ENCODE assay signal across 8 cellular contexts in genomic region chr5:55535199-55535905, GRCh38. TPM values are rescaled to one million over a fixed set of nuclear protein-coding genes. Genes with fewer than 3 reads are reported as not detected.
DNase-seq lines count a peak whose midpoint lies in the region; ATAC-seq and TF ChIP-seq lines count a peak whose summit lies in the region.

No MANE protein-coding gene starts in this region.

- H4K20me1 ChIP-seq in MM.1S (ENCODE audit: insufficient read depth, low read length): no peaks in the 10 kb centered on the region
- no peaks in the 10 kb centered on the region for H4K20me1 ChIP-seq in mammary epithelial cell (ENCODE audit: insufficient read depth, low read length)

- no peaks in the 10 kb centered on the region for H3K9me3 Mint-ChIP-seq in CD4-positive, CD25-positive, alpha-beta regulatory T cell

- H3F3A ChIP-seq in MM.1S (ENCODE audit: insufficient read depth, low read length): peaks cover 23% of the 10 kb centered on the region

- H3K79me2 ChIP-seq in MM.1S (ENCODE audit: low read length): peaks cover 9% of the 10 kb centered on the region; the same call in 1 of the 2 replicates
- H3K79me2 ChIP-seq in mammary epithelial cell (ENCODE audit: insufficient read depth, low read length): peaks cover 32% of the 10 kb centered on the region

- dilution Hi-C loops in mammary epithelial cell (cut with HindIII; ENCODE audit: low sequenced_read_pairs): no loop called here

- no peak for ATAC-seq in CD4-positive, CD25-positive, alpha-beta regulatory T cell (ENCODE audit: low read depth in 2 of 2)
- peak; percentile 5 for ATAC-seq in GM21381 (IDR thresholded peaks at IDR 0.05; ENCODE audit: unreplicated experiment)

- H3K9me2 ChIP-seq in MM.1S (replicated peaks; ENCODE audit: insufficient read depth, low read length): no peaks in the 10 kb centered on the region

- CTCF ChIA-PET in mammary epithelial cell (lab: Charles Lee; ENCODE audit: low non-redundant PET): no interaction called here

- in situ Hi-C loops in mammary epithelial cell (cut with MboI; ENCODE audit: low sequenced_read_pairs in 2 of 2): no loop called here

- TF ChIP-seq RAD21 in liver (IDR thresholded peaks at IDR 0.05): no peak

- H3K27me3 ChIP-seq in CD4-positive, CD25-positive, alpha-beta regulatory T cell (ENCODE audit: control insufficient read depth, insufficient read depth, low read length): no peaks in the 10 kb centered on the region
- no peaks in the 10 kb centered on the region for H3K27me3 ChIP-seq in MM.1S (replicated peaks; ENCODE audit: insufficient read depth, low read length)
- H3K27me3 ChIP-seq in mammary epithelial cell (ENCODE audit: insufficient read depth, low read length): no peaks in the 10 kb centered on the region
- H3K27me3 ChIP-seq in liver (ENCODE audit: control insufficient read depth in 4 of 4, insufficient read depth in 4 of 4, low read length in 3 of 4): no peaks in the 10 kb centered on the region
- H3K27me3 ChIP-seq in thymus (ENCODE audit: control insufficient read depth, insufficient read depth): no peaks in the 10 kb centered on the region

- H3K9ac ChIP-seq in MM.1S (ENCODE audit: low read length) (peak overlapping the region; percentile 77; the same call in 1 of the 2 replicates), mammary epithelial cell (ENCODE audit: insufficient read depth, low read length) (peak overlapping the region; percentile 89), liver (ENCODE audit: low read depth in 1 of 2, low read length in 2 of 2) (peak overlapping the region; percentile 60 to 71)

- peaks cover 27 to 34% (median 30%) of the 10 kb centered on the region in 4 donors for H3K4me1 Mint-ChIP-seq in CD4-positive, CD25-positive, alpha-beta regulatory T cell

- H3K4me2 ChIP-seq in MM.1S (ENCODE audit: low read depth, low read length): peak overlapping the region; percentile 81
- H3K4me2 ChIP-seq in mammary epithelial cell (ENCODE audit: insufficient read depth, low read depth, low read length): peak overlapping the region; percentile 87

- peaks cover 27% of the 10 kb centered on the region for H3K4me1 ChIP-seq in CD4-positive, CD25-positive, alpha-beta regulatory T cell (ENCODE audit: control insufficient read depth, insufficient read depth, low read length, poor library complexity, severe bottlenecking)
- peaks cover 22% of the 10 kb centered on the region for H3K4me1 ChIP-seq in MM.1S (ENCODE audit: low read length)
- peaks cover 11% of the 10 kb centered on the region for H3K4me1 ChIP-seq in mammary epithelial cell (ENCODE audit: insufficient read depth, low read length)
- H3K4me1 ChIP-seq in liver (ENCODE audit: control insufficient read depth in 4 of 4, insufficient read depth in 4 of 4, low read length in 3 of 4): peaks cover 4 to 11% (median 10%) of the 10 kb centered on the region in 4 donors
- H3K4me1 ChIP-seq in thymus (ENCODE audit: control insufficient read depth, insufficient read depth, low read length): peaks cover 9% of the 10 kb centered on the region

- 13% methylated on average over 9 of the region's 19 CpGs for WGBS in mammary epithelial cell (ENCODE audit: low coverage, missing lambda C conversion rate)
- 18% methylated on average over 19 of the region's 19 CpGs for WGBS in liver
- 24% methylated on average over 19 of the region's 19 CpGs for WGBS in thymus

- H3K4me3 Mint-ChIP-seq in CD4-positive, CD25-positive, alpha-beta regulatory T cell: peak overlapping the region; percentile 71 to 96 (median 94)

- no peak for DNase-seq in CD4-positive, CD25-positive, alpha-beta regulatory T cell
- DNase-seq in MM.1S: no peak
- DNase-seq in mammary epithelial cell: no peak
- DNase-seq in posterior vena cava (ENCODE audit: low spot score): no peak
- no peak for DNase-seq in islet precursor cell

- TF ChIP-seq CTCF in MM.1S (IDR thresholded peaks at IDR 0.05; ENCODE audit: low read length) (no peak), mammary epithelial cell (conservative IDR thresholded peaks at IDR 0.05 in 1 of 2, IDR thresholded peaks at IDR 0.05 in 1 of 2; ENCODE audit: extremely low read depth in 1 of 2, insufficient read depth in 1 of 2, low read depth in 1 of 2, low read length in 2 of 2) (no peak), liver (IDR thresholded peaks at IDR 0.05; ENCODE audit: low read depth, low read length, missing input control) (no peak)

- peak overlapping the region; percentile 91 to 96 (median 95) for H3K27ac Mint-ChIP-seq in CD4-positive, CD25-positive, alpha-beta regulatory T cell

- H3K4me3 ChIP-seq in CD4-positive, CD25-positive, alpha-beta regulatory T cell (ENCODE audit: low read depth, low read length): peak overlapping the region; percentile 75
- H3K4me3 ChIP-seq in MM.1S (ENCODE audit: low read length) (peak overlapping the region; percentile 90), mammary epithelial cell (replicated peaks in 1 of 3; ENCODE audit: insufficient read depth in 1 of 3, low read depth in 2 of 3, low read length in 3 of 3) (peak overlapping the region; percentile 52 to 93 (median 72)), liver (ENCODE audit: low read depth in 1 of 3, low read length in 3 of 3) (peak overlapping the region; percentile 83 to 94 (median 88)), thymus (ENCODE audit: low read length) (peak overlapping the region; percentile 85)

- H3K36me3 ChIP-seq in CD4-positive, CD25-positive, alpha-beta regulatory T cell (ENCODE audit: control insufficient read depth, insufficient read depth, low read length): no peaks in the 10 kb centered on the region
- H3K36me3 ChIP-seq in MM.1S (replicated peaks; ENCODE audit: insufficient read depth, low read length) (no peaks in the 10 kb centered on the region), mammary epithelial cell (ENCODE audit: insufficient read depth, low read length) (no peaks in the 10 kb centered on the region), liver (ENCODE audit: control insufficient read depth in 4 of 4, insufficient read depth in 3 of 4, low read depth in 1 of 4, low read length in 3 of 4) (no peaks in the 10 kb centered on the region), thymus (ENCODE audit: control insufficient read depth, insufficient read depth) (peaks cover 4% of the 10 kb centered on the region)

- peak overlapping the region; percentile 88 for H3K27ac ChIP-seq in CD4-positive, CD25-positive, alpha-beta regulatory T cell (ENCODE audit: insufficient read depth, low read length, poor library complexity, severe bottlenecking)
- H3K27ac ChIP-seq in MM.1S (ENCODE audit: low read length): no peak overlapping the region
- H3K27ac ChIP-seq in mammary epithelial cell (ENCODE audit: insufficient read depth, low read depth, low read length): peak overlapping the region; percentile 62
- H3K27ac ChIP-seq in liver (ENCODE audit: low read depth in 1 of 2, low read length in 2 of 2): peak overlapping the region; percentile 89 to 98
- peak overlapping the region; percentile 44 for H3K27ac ChIP-seq in thymus (ENCODE audit: low read depth)

- H3K9me3 ChIP-seq in CD4-positive, CD25-positive, alpha-beta regulatory T cell (ENCODE audit: control insufficient read depth in 2 of 2, low read length in 2 of 2): no peaks in the 10 kb centered on the region
- H3K9me3 ChIP-seq in MM.1S (replicated peaks; ENCODE audit: insufficient read depth, low read length) (no peaks in the 10 kb centered on the region), mammary epithelial cell (replicated peaks; ENCODE audit: insufficient read depth, low read length) (no peaks in the 10 kb centered on the region), liver (ENCODE audit: control insufficient read depth in 4 of 4, low read length in 3 of 4) (no peaks in the 10 kb centered on the region), thymus (ENCODE audit: control insufficient read depth) (no peaks in the 10 kb centered on the region)

- peaks cover 3% of the 10 kb centered on the region for H3K36me3 Mint-ChIP-seq in CD4-positive, CD25-positive, alpha-beta regulatory T cell

- intact Hi-C loops in mammary epithelial cell (cut with micrococcal nuclease): loop anchor here (2.0 to 10.0 kb wide), 2 partner anchors 95 to 191 kb away; no protein-coding TSS in a partner anchor
- intact Hi-C loops in posterior vena cava (cut with DNase I): loop anchor here (10.0 kb wide), 1 partner anchor 59 kb away; no protein-coding TSS in a partner anchor

- H2AFZ ChIP-seq in MM.1S (ENCODE audit: low read length) (peak overlapping the region; percentile 93), mammary epithelial cell (ENCODE audit: low read depth, low read length) (peak overlapping the region; percentile 93)

- TSS peak; percentile 89 for BruUV-seq in mammary epithelial cell (replicated peaks; lab: Mats Ljungman, UMichigan)

- no peaks in the 10 kb centered on the region for H3K27me3 Mint-ChIP-seq in CD4-positive, CD25-positive, alpha-beta regulatory T cell

TF ChIP-seq in liver, 16 proteins besides CTCF, POLR2A, EP300 and RAD21:
- TF ChIP-seq RXRA (IDR thresholded peaks at IDR 0.05) (peak; percentile 25 to 76), NR2F2 (IDR thresholded peaks at IDR 0.05) (no peak)

RNA-seq across cellular contexts. Expression of gene PLPP1, which starts 0.6 kb away (rescaled TPM):
- 8.1 TPM for total RNA-seq in CD4-positive, CD25-positive, alpha-beta regulatory T cell
- polyA plus RNA-seq in CD4-positive, CD25-positive, alpha-beta regulatory T cell: 10 to 100 TPM in 1 of 4 donors, 1 to 10 TPM in 3; 5.7 to 10.1 (median 8.5) TPM
- total RNA-seq in mammary epithelial cell (100 to 1,000 TPM in 1 of 2 donors, 10 to 100 TPM in 1; 18.8 to 122 TPM), liver (100 to 1,000 TPM in 1 of 2 donors, 10 to 100 TPM in 1; 23.4 to 149 TPM), posterior vena cava (100 to 1,000 TPM; 274 to 337 TPM)
- polyA plus RNA-seq in mammary epithelial cell (18.3 TPM), liver (10 to 100 TPM; 61.4 to 75.9 TPM), thymus (32.5 TPM)
- 9.1 TPM for polyA minus RNA-seq in mammary epithelial cell
